In the genomic region with DNA sequence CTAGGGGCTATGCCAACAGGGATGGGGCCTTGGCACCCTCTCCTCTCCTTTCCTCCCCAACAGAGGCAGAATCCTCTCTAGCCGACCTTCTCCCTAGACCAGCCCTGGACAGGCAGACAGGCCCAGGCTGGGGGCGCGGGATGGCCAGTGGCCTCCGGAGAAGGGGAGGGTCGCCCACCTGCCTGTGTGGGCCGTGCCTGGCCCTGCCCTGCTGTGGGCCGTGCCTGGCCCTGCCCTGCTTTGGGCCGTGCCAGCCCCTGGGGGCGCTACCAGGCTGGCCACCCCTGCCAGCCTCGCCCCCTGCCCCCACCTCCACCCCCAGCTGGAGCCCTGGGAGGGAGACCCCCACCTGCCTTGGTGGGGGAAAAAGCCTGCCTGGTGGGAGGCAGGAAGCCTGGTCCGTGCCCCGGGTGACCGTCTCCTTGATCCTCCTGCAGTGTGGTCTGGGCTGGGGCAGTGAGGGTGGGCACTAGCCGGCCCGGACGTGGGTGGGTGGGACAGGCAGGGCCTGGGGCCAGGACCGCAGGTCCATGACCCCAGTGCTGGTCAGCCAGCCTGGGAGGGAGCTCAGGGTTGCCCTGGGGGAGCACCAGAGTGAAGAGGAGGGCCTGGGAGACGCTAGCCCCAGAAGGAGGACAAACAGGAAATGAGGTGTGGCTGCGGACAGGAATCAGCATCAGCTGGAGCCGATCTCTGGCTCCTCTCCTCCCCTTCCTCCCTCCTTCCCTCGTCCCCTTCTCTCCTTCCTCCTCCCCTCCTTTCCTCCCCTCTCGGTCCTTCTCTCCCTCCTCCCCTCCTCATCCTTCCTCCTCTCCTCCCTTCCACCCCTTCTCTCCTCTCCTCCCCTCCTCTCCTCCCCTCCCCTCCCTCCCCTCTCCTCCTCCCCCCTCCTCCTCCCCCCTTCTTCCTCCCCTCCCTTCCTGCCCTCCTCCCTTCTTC, we compare ENCODE assay signal across 8 cellular contexts. TPM values are rescaled to one million over a fixed set of nuclear protein-coding genes. Genes with fewer than 3 reads are reported as not detected.
DNase-seq lines count a peak whose midpoint lies in the region; ATAC-seq, FAIRE-seq and TF ChIP-seq lines count a peak whose summit lies in the region.

No MANE protein-coding gene starts in this region.

- peak; percentile 71 for DNase-seq in GM04504 (ENCODE audit: low read depth)
- peak; percentile 87 for DNase-seq in NCI-H69 (lab: John Stamatoyannopoulos, UW)
- DNase-seq in GM12878 (ENCODE audit: low read depth, low spot score): no peak
- DNase-seq in left kidney (ENCODE audit: low read depth, low spot score): peak; percentile 80
- DNase-seq in tibial nerve (ENCODE audit: low spot score in 2 of 2): peak in 1 of 2 donors; percentile 66
- no peak for DNase-seq in NCI-H187 treated with DMSO at 0.1 percent for 48 hours (lab: John Stamatoyannopoulos, UW)

- POLR2A ChIA-PET in GM12878 (lab: Charles Lee): interaction anchor here (0.6 to 6.0 kb wide), 2 partner anchors 32 to 36 kb away, joined by 3 to 110 read pairs; a partner anchor contains a TSS

- H3K27ac ChIP-seq in GM12878 (ENCODE audit: control insufficient read depth, insufficient read depth) (peak overlapping the region; percentile 80), tibial nerve (peak overlapping the region; percentile 88 to 100 (median 99))

- RAD21 ChIA-PET in GM12878 (lab: Charles Lee; ENCODE audit: unreplicated experiment): interaction anchor here (0.6 to 1.1 kb wide), 3 partner anchors 12 to 159 kb away, joined by 3 read pairs; no protein-coding TSS in a partner anchor

- no peaks in the 10 kb centered on the region for H3K36me3 ChIP-seq in GM12878 (ENCODE audit: control insufficient read depth in 2 of 2, insufficient read depth in 2 of 2, low read length in 1 of 2)
- no peaks in the 10 kb centered on the region for H3K36me3 ChIP-seq in tibial nerve

- no TSS peak for BruUV-seq in GM12878 (replicated peaks; lab: Mats Ljungman, UMichigan)

- H3K9ac ChIP-seq in GM12878 (ENCODE audit: control insufficient read depth, insufficient read depth, low read length): peak overlapping the region; percentile 64; the same call in 1 of the 2 replicates

- no peaks in the 10 kb centered on the region for H4K20me1 ChIP-seq in GM12878 (ENCODE audit: control insufficient read depth, insufficient read depth)

- H3K79me2 ChIP-seq in GM12878 (ENCODE audit: control insufficient read depth, insufficient read depth, low read length): peaks cover 18% of the 10 kb centered on the region

- in situ Hi-C loops in GM12878 (cut with MboI): no loop called here

- peak; percentile 47; the same call in 1 of the 2 replicates for TF ChIP-seq POLR2A in GM12878 (IDR thresholded peaks at IDR 0.05; ENCODE audit: low read depth, low read length)
- peak; percentile 29 to 71 for TF ChIP-seq POLR2A in tibial nerve (IDR thresholded peaks at IDR 0.05)

- TF ChIP-seq EP300 in GM12878 (IDR thresholded peaks at IDR 0.05; ENCODE audit: borderline replicate concordance in 1 of 2, control insufficient read depth in 1 of 2, low read depth in 2 of 2, low read length in 2 of 2): no peak
- peak; percentile 60 to 80 for TF ChIP-seq EP300 in tibial nerve (IDR thresholded peaks at IDR 0.05)

- no peaks in the 10 kb centered on the region for H3K9me3 ChIP-seq in GM12878 (replicated peaks; ENCODE audit: control insufficient read depth, insufficient read depth, low read length)
- no peaks in the 10 kb centered on the region for H3K9me3 ChIP-seq in tibial nerve

- ATAC-seq in GM12878 (peak; percentile 8), HG03469 (IDR thresholded peaks at IDR 0.05; ENCODE audit: unreplicated experiment) (no peak), GM21390 (IDR thresholded peaks at IDR 0.05; ENCODE audit: unreplicated experiment) (no peak)

- H3K4me3 ChIP-seq in GM12878: 0 out of 2 replicates have a peak overlapping the region, but pooled peaks have one; percentile 22
- H3K4me3 ChIP-seq in tibial nerve: peak overlapping the region; percentile 35 to 57 (median 45)

- no peak for TF ChIP-seq RAD21 in GM12878 (IDR thresholded peaks at IDR 0.05; ENCODE audit: insufficient read depth, low read depth, low read length)

- 2% methylated on average over 15 of the region's 22 CpGs for WGBS in GM12878 (ENCODE audit: insufficient coverage, insufficient replicate concordance, low lambda C conversion rate, missing lambda C conversion rate)
- WGBS in tibial nerve, 2 donors: 0 to 1% methylated on average over 8 to 13 of the region's 22 CpGs

- CTCF ChIA-PET in GM12878 (lab: Yijun Ruan, JAX): interaction anchor here (0.6 to 1.4 kb wide), 2 partner anchors 13 to 38 kb away, joined by 4 to 6 read pairs; no protein-coding TSS in a partner anchor

- H3K4me2 ChIP-seq in GM12878 (ENCODE audit: control insufficient read depth, insufficient read depth): peak overlapping the region; percentile 66

- TF ChIP-seq CTCF in GM12878 (IDR thresholded peaks at IDR 0.05 in 2 of 3, conservative IDR thresholded peaks at IDR 0.05 in 1 of 3; ENCODE audit: control insufficient read depth in 2 of 3, extremely low read depth in 1 of 3, insufficient read depth in 1 of 3, low read depth in 3 of 3, low read length in 3 of 3): 0 out of 6 replicates have a peak, but pooled peaks of 1 of the 3 experiments have one; percentile 4
- TF ChIP-seq CTCF in tibial nerve (IDR thresholded peaks at IDR 0.05): peak in 1 of 5 experiments; percentile 14

- H3K27me3 ChIP-seq in GM12878 (replicated peaks in 1 of 2; ENCODE audit: control insufficient read depth in 2 of 2, insufficient read depth in 2 of 2, low read length in 1 of 2) (no peaks in the 10 kb centered on the region), tibial nerve (no peaks in the 10 kb centered on the region)

- peak; percentile 74 for FAIRE-seq in GM12878 (lab: Jason Lieb, UNC)

- H3K4me1 ChIP-seq in GM12878 (ENCODE audit: control insufficient read depth, insufficient read depth, low read length) (peaks cover 57% of the 10 kb centered on the region), tibial nerve (peaks cover 10 to 87% (median 71%) of the 10 kb centered on the region in 4 donors)

- SMC1A ChIA-PET in GM12878 (lab: Charles Lee; ENCODE audit: uncharacterized antibody, unreplicated experiment): interaction anchor here (1.3 kb wide), 1 partner anchor 28 kb away, joined by 7 read pairs; no protein-coding TSS in a partner anchor

- peak overlapping the region; percentile 46; the same call in 1 of the 2 replicates for H2AFZ ChIP-seq in GM12878 (ENCODE audit: control insufficient read depth, low read depth, low read length)

- intact Hi-C loops in GM12878 (cut with micrococcal nuclease; ENCODE audit: unreplicated experiment): loop anchor here (1.0 kb wide), 1 partner anchor 34 kb away; no protein-coding TSS in a partner anchor

RNA-seq across cellular contexts. Expression of a gene that starts 5.1 kb away (rescaled TPM):
- 200 and 243 TPM in 2 replicates for total RNA-seq in GM12878 (2013; cell fraction: nucleolus; rRNA removed)
- total RNA-seq in GM12878 (2014; rRNA removed) (159 and 168 TPM in 2 replicates), GM12878 (2014; rRNA removed; fragmentation: Illumina TruSeq; extraction: Trizol) (70.3 and 77.9 TPM in 2 replicates), GM12878 (2021) (365 and 378 TPM in 2 replicates), tibial nerve (100 to 1,000 TPM; 126 to 265 (median 152) TPM)
- polyA plus RNA-seq in GM12878 (2011; ENCODE audit: low read depth): 99.4 TPM
- polyA plus RNA-seq in GM12878 (2011; rRNA removed) (113 and 223 TPM in 2 replicates), GM12878 (2014; fragmentation: Illumina TruSeq; extraction: Trizol) (29.6 and 61.9 TPM in 2 replicates), GM12878 (2014; fragmentation: Nextera tagmentation; extraction: Ambion mirVana) (10 to 100 TPM in 1 of 2 experiments, 1 to 10 TPM in 1; 9.6 to 17.6 TPM), GM12878 (2014; rRNA removed) (195 and 218 TPM in 2 replicates), GM12878 (2016; fragmentation: Nextera tagmentation; extraction: Ambion mirVana) (10 to 100 TPM; 38.3 to 53.3 TPM)
- polyA plus RNA-seq in GM12878 (2011; cell fraction: cytosol; rRNA removed): 264 and 354 TPM in 2 replicates
- 566 and 615 TPM in 2 replicates for polyA plus RNA-seq in GM12878 (2011; cell fraction: nucleus; rRNA removed)
- 257 and 345 TPM in 2 replicates for polyA plus RNA-seq in GM12878 (2012)
- 188 and 408 TPM in 2 replicates for polyA minus RNA-seq in GM12878 (2011; rRNA and poly(A)+ RNA removed)
- polyA minus RNA-seq in GM12878 (2011; cell fraction: cytosol; rRNA and poly(A)+ RNA removed): 223 and 291 TPM in 2 replicates
- 114 and 130 TPM in 2 replicates for polyA minus RNA-seq in GM12878 (2011; cell fraction: nucleus; rRNA and poly(A)+ RNA removed)

RNA-seq across cellular contexts. Expression of a gene that starts 40.0 kb away (rescaled TPM):
- total RNA-seq in GM12878 (2013; cell fraction: nucleolus; rRNA removed): 153 and 159 TPM in 2 replicates
- total RNA-seq in GM12878 (2014; rRNA removed) (56.6 and 69.6 TPM in 2 replicates), GM12878 (2014; rRNA removed; fragmentation: Illumina TruSeq; extraction: Trizol) (32.7 and 40.5 TPM in 2 replicates), GM12878 (2021) (176 and 181 TPM in 2 replicates), tibial nerve (10 to 100 TPM; 31.7 to 70.8 (median 35.2) TPM)
- polyA plus RNA-seq in GM12878 (2011; ENCODE audit: low read depth): 73.8 TPM
- polyA plus RNA-seq in GM12878 (2011; rRNA removed) (71.7 and 229 TPM in 2 replicates), GM12878 (2014; fragmentation: Illumina TruSeq; extraction: Trizol) (54.2 and 82.9 TPM in 2 replicates), GM12878 (2014; fragmentation: Nextera tagmentation; extraction: Ambion mirVana) (10 to 100 TPM in 1 of 2 experiments, 1 to 10 TPM in 1; 7.5 to 10.9 TPM), GM12878 (2014; rRNA removed) (123 and 147 TPM in 2 replicates), GM12878 (2016; fragmentation: Nextera tagmentation; extraction: Ambion mirVana) (10 to 100 TPM; 79.3 to 79.5 TPM)
- 315 and 350 TPM in 2 replicates for polyA plus RNA-seq in GM12878 (2011; cell fraction: cytosol; rRNA removed)
- 137 and 163 TPM in 2 replicates for polyA plus RNA-seq in GM12878 (2011; cell fraction: nucleus; rRNA removed)
- 168 TPM in 2 replicates for polyA plus RNA-seq in GM12878 (2012)
- polyA minus RNA-seq in GM12878 (2011; rRNA and poly(A)+ RNA removed): 236 and 392 TPM in 2 replicates
- polyA minus RNA-seq in GM12878 (2011; cell fraction: cytosol; rRNA and poly(A)+ RNA removed): 239 TPM in 2 replicates
- 54.2 and 86.9 TPM in 2 replicates for polyA minus RNA-seq in GM12878 (2011; cell fraction: nucleus; rRNA and poly(A)+ RNA removed)

RNA-seq across cellular contexts. Expression of a gene that starts 40.6 kb away (rescaled TPM):
- total RNA-seq in GM12878 (2013; cell fraction: nucleolus; rRNA removed): 35.1 and 37.8 TPM in 2 replicates
- total RNA-seq in GM12878 (2014; rRNA removed) (20.7 and 22.3 TPM in 2 replicates), GM12878 (2014; rRNA removed; fragmentation: Illumina TruSeq; extraction: Trizol) (7.2 and 7.6 TPM in 2 replicates), GM12878 (2021) (12.0 and 14.6 TPM in 2 replicates), tibial nerve (10 to 100 TPM; 28.6 to 46.3 (median 33.2) TPM)
- polyA plus RNA-seq in GM12878 (2011; ENCODE audit: low read depth): 16.5 TPM
- polyA plus RNA-seq in GM12878 (2011; rRNA removed) (14.2 and 22.9 TPM in 2 replicates), GM12878 (2014; fragmentation: Illumina TruSeq; extraction: Trizol) (3.8 and 7.3 TPM in 2 replicates), GM12878 (2014; fragmentation: Nextera tagmentation; extraction: Ambion mirVana) (1 to 10 TPM in 1 of 2 experiments, under 1 TPM in 1; 0.53 to 1.9 TPM), GM12878 (2014; rRNA removed) (27.1 and 30.3 TPM in 2 replicates), GM12878 (2016; fragmentation: Nextera tagmentation; extraction: Ambion mirVana) (1 to 10 TPM; 5.5 to 6.9 TPM)
- polyA plus RNA-seq in GM12878 (2011; cell fraction: cytosol; rRNA removed): 23.3 and 39.9 TPM in 2 replicates
- polyA plus RNA-seq in GM12878 (2011; cell fraction: nucleus; rRNA removed): 285 and 407 TPM in 2 replicates
- polyA plus RNA-seq in GM12878 (2012): 52.8 and 57.2 TPM in 2 replicates
- polyA minus RNA-seq in GM12878 (2011; rRNA and poly(A)+ RNA removed): 7.2 and 11.1 TPM in 2 replicates
- 4.0 and 5.9 TPM in 2 replicates for polyA minus RNA-seq in GM12878 (2011; cell fraction: cytosol; rRNA and poly(A)+ RNA removed)
- 23.2 and 25.0 TPM in 2 replicates for polyA minus RNA-seq in GM12878 (2011; cell fraction: nucleus; rRNA and poly(A)+ RNA removed)

RNA-seq across cellular contexts. Expression of a gene that starts 40.6 kb away (rescaled TPM):
- 28.6 and 36.5 TPM in 2 replicates for total RNA-seq in GM12878 (2013; cell fraction: nucleolus; rRNA removed)
- total RNA-seq in GM12878 (2014; rRNA removed): 18.3 and 19.9 TPM in 2 replicates
- 8.2 and 10.6 TPM in 2 replicates for total RNA-seq in GM12878 (2014; rRNA removed; fragmentation: Illumina TruSeq; extraction: Trizol)
- total RNA-seq in GM12878 (2021): 62.2 and 66.2 TPM in 2 replicates
- polyA plus RNA-seq in GM12878 (2011; ENCODE audit: low read depth): 14.1 TPM
- 8.8 and 18.6 TPM in 2 replicates for polyA plus RNA-seq in GM12878 (2011; rRNA removed)
- 17.6 and 23.3 TPM in 2 replicates for polyA plus RNA-seq in GM12878 (2011; cell fraction: cytosol; rRNA removed)
- polyA plus RNA-seq in GM12878 (2011; cell fraction: nucleus; rRNA removed): 31.2 and 32.5 TPM in 2 replicates
- polyA plus RNA-seq in GM12878 (2012): 56.8 and 72.7 TPM in 2 replicates
- polyA plus RNA-seq in GM12878 (2014; fragmentation: Illumina TruSeq; extraction: Trizol): 3.2 and 10.1 TPM in 2 replicates
- polyA plus RNA-seq in GM12878 (2014; fragmentation: Nextera tagmentation; extraction: Ambion mirVana): under 1 TPM; 0.13 to 0.37 TPM
- 45.4 and 50.9 TPM in 2 replicates for polyA plus RNA-seq in GM12878 (2014; rRNA removed)
- 1 to 10 TPM; 4.5 to 5.5 TPM for polyA plus RNA-seq in GM12878 (2016; fragmentation: Nextera tagmentation; extraction: Ambion mirVana)
- 7.7 and 16.5 TPM in 2 replicates for polyA minus RNA-seq in GM12878 (2011; rRNA and poly(A)+ RNA removed)
- polyA minus RNA-seq in GM12878 (2011; cell fraction: cytosol; rRNA and poly(A)+ RNA removed): 16.2 TPM in 2 replicates
- 5.9 and 13.0 TPM in 2 replicates for polyA minus RNA-seq in GM12878 (2011; cell fraction: nucleus; rRNA and poly(A)+ RNA removed)
- 10 to 100 TPM; 54.0 to 94.5 (median 73.5) TPM for total RNA-seq in tibial nerve

Comparison
In these comparisons a context has a peak if more than half of its experiments do, and no peak if none do; other contexts are left out.
1. DNase-seq: peak in GM04504 (single experiment), NCI-H69 (single experiment) and left kidney (single experiment); none in GM12878 (single experiment) and NCI-H187 treated with DMSO at 0.1 percent for 48 hours (single experiment).